Comparison of ENCODE assay signal across 1 cellular context in genomic region chr16:180921-181667, GRCh38.
TF ChIP-seq lines count a peak whose summit lies in the region.

No MANE protein-coding gene starts in this region.

TF ChIP-seq in K562, 482 proteins besides CTCF, POLR2A, EP300 and RAD21 (continued from another document):
- TF ChIP-seq, protein P1, sequence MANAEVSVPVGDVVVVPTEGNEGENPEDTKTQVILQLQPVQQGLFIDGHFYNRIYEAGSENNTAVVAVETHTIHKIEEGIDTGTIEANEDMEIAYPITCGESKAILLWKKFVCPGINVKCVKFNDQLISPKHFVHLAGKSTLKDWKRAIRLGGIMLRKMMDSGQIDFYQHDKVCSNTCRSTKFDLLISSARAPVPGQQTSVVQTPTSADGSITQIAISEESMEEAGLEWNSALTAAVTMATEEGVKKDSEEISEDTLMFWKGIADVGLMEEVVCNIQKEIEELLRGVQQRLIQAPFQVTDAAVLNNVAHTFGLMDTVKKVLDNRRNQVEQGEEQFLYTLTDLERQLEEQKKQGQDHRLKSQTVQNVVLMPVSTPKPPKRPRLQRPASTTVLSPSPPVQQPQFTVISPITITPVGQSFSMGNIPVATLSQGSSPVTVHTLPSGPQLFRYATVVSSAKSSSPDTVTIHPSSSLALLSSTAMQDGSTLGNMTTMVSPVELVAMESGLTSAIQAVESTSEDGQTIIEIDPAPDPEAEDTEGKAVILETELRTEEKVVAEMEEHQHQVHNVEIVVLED (CRISPR knock-in tag; IDR thresholded peaks at IDR 0.05), result peak; percentile 65; the same call in 1 of the 2 replicates
- peak in 1 of 2 experiments; percentile 93; a peak in 1 of 4 replicates for TF ChIP-seq FOXA3 (CRISPR knock-in tag; conservative IDR thresholded peaks at IDR 0.05 in 1 of 2, IDR thresholded peaks at IDR 0.05 in 1 of 2)
- TF ChIP-seq BCL6 (CRISPR knock-in tag; IDR thresholded peaks at IDR 0.05), result no peak
- TF ChIP-seq BMI1 (IDR thresholded peaks at IDR 0.05; ENCODE audit: low read length), result no peak
- TF ChIP-seq HEY1 (CRISPR knock-in tag; IDR thresholded peaks at IDR 0.05; ENCODE audit: borderline replicate concordance), result no peak
- TF ChIP-seq, protein P2, sequence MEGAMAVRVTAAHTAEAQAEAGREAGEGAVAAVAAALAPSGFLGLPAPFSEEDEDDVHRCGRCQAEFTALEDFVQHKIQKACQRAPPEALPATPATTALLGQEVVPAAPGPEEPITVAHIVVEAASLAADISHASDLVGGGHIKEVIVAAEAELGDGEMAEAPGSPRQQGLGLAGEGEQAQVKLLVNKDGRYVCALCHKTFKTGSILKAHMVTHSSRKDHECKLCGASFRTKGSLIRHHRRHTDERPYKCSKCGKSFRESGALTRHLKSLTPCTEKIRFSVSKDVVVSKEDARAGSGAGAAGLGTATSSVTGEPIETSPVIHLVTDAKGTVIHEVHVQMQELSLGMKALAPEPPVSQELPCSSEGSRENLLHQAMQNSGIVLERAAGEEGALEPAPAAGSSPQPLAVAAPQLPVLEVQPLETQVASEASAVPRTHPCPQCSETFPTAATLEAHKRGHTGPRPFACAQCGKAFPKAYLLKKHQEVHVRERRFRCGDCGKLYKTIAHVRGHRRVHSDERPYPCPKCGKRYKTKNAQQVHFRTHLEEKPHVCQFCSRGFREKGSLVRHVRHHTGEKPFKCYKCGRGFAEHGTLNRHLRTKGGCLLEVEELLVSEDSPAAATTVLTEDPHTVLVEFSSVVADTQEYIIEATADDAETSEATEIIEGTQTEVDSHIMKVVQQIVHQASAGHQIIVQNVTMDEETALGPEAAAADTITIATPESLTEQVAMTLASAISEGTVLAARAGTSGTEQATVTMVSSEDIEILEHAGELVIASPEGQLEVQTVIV (CRISPR knock-in tag; IDR thresholded peaks at IDR 0.05; ENCODE audit: borderline replicate concordance), result no peak
- no peak for TF ChIP-seq POU5F1 (IDR thresholded peaks at IDR 0.05; ENCODE audit: borderline replicate concordance, low read depth, low read length, partially characterized antibody)
- TF ChIP-seq ZNF76 (CRISPR knock-in tag; IDR thresholded peaks at IDR 0.05; ENCODE audit: borderline replicate concordance), result no peak
- no peak for TF ChIP-seq PATZ1 (CRISPR knock-in tag; IDR thresholded peaks at IDR 0.05; ENCODE audit: borderline replicate concordance)
- no peak; the same call in 1 of the 2 replicates for TF ChIP-seq CBX5 (IDR thresholded peaks at IDR 0.05; ENCODE audit: borderline replicate concordance, low read depth)
- no peak for TF ChIP-seq ZNF764 (CRISPR knock-in tag; IDR thresholded peaks at IDR 0.05; ENCODE audit: low read depth)
- TF ChIP-seq HDAC8 (tag; IDR thresholded peaks at IDR 0.05), result 0 out of 2 replicates have a peak, but pooled peaks have one; percentile 11
- TF ChIP-seq KLF6 (CRISPR knock-in tag; IDR thresholded peaks at IDR 0.05; ENCODE audit: borderline replicate concordance), result 0 out of 2 replicates have a peak, but pooled peaks have one; percentile 9
